In the genomic region with DNA sequence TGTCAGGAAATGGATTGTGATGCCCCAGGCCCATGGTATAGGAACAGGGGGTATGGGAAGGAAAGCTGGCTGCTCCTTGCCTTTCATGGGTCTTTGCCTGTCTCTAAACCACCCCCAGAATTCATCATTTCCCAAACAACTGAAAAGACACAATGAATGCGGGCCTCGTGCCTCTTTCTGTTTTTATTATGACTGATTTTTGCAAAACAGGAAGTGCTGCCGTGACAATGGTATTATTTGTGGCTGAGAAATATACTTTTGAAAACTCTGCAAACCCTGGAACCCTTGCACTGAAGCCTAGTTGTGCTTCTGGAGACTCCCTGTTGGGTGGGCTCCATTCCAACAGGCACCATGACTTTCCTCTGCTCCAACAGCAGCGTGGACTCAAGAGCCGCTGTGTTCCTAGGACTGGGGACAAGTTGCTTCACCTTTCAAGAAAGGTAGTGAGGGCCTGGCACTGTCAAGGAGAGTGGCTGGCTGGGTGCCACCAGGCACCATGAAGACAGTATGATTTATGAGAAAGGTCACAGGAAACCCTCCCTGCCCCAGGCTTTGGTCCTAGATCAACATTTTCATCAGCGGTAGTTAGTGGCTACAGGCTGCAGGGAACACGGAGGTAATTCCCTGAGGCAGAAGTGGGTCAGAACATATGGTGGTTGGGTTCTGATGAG, we compare ENCODE assay signal across 9 cellular contexts. TPM values are rescaled to one million over a fixed set of nuclear protein-coding genes. Genes with fewer than 3 reads are reported as not detected.
A peak's percentile ranks its signal among the peaks of the same experiment; 100 is the strongest.
DNase-seq lines count a peak whose midpoint lies in the region; ATAC-seq and TF ChIP-seq lines count a peak whose summit lies in the region.
"Had no signal": no experiment of that assay in that cellular context is flagged by ENCODE, and none has a peak within 500 bp of the region (broad histone marks: within the 10 kb centered on the region; RNA-seq: fewer than 3 reads in every experiment).

No MANE protein-coding gene starts in this region.

- intact Hi-C loops in activated CD4-positive, alpha-beta T cell treated with anti-CD3 and anti-CD28 coated beads for 36 hours (cut with DNase I, micrococcal nuclease): no loop called here

- 30 to 43% methylated on average over 7 of the region's 7 CpGs for WGBS in tibial nerve, 2 donors

- no peaks in the 10 kb centered on the region for H3K36me3 ChIP-seq in tibial nerve
- H3K36me3 ChIP-seq: WERI-Rb-1 had no signal

- peak; percentile 59 for DNase-seq in activated CD4-positive, alpha-beta T cell treated with anti-CD3 and anti-CD28 coated beads for 36 hours
- DNase-seq in activated CD4-positive, alpha-beta T cell treated with anti-CD3 and anti-CD28 coated beads, Interleukin-2, amount 50 U/mL, for 4 hours: no peak
- DNase-seq in activated T-cell treated with anti-CD3 and anti-CD28 coated beads, Interleukin-2, amount 50 U/mL, for 48 hours: peak; percentile 57 to 58
- peak; percentile 7 for DNase-seq in glomerular visceral epithelial cell (ENCODE audit: extremely low spot score)
- DNase-seq in tibial nerve (ENCODE audit: low spot score in 2 of 2): no peak
- DNase-seq: WERI-Rb-1 had no signal

- H3K4me3 ChIP-seq in tibial nerve: no peak overlapping the region

- no peaks in the 10 kb centered on the region for H3K9me3 Mint-ChIP-seq in activated CD4-positive, alpha-beta T cell treated with anti-CD3 and anti-CD28 coated beads for 36 hours (ENCODE audit: low read depth)

- POLR2A ChIA-PET in activated CD4-positive, alpha-beta T cell treated with anti-CD3 and anti-CD28 coated beads for 36 hours (lab: Charles Lee): no interaction called here

- H3K4me3 Mint-ChIP-seq in activated CD4-positive, alpha-beta T cell treated with anti-CD3 and anti-CD28 coated beads for 36 hours: peak overlapping the region; percentile 23

- H3K36me3 Mint-ChIP-seq in activated CD4-positive, alpha-beta T cell treated with anti-CD3 and anti-CD28 coated beads for 36 hours (ENCODE audit: low read depth): no peaks in the 10 kb centered on the region

- H3K9me3 ChIP-seq in tibial nerve: no peaks in the 10 kb centered on the region

- TF ChIP-seq EP300 in tibial nerve (IDR thresholded peaks at IDR 0.05): no peak

- CTCF ChIA-PET in activated CD4-positive, alpha-beta T cell treated with anti-CD3 and anti-CD28 coated beads for 36 hours (lab: Charles Lee): no interaction called here

- peaks cover 52% of the 10 kb centered on the region for H3K4me1 Mint-ChIP-seq in activated CD4-positive, alpha-beta T cell treated with anti-CD3 and anti-CD28 coated beads for 36 hours

- peak overlapping the region in 3 of 4 donors; percentile 6 to 63 (median 59) for H3K27ac ChIP-seq in tibial nerve
- H3K27ac ChIP-seq: WERI-Rb-1 had no signal

- H3K27ac Mint-ChIP-seq in activated CD4-positive, alpha-beta T cell treated with anti-CD3 and anti-CD28 coated beads for 36 hours: peak overlapping the region; percentile 86

- H3K4me1 ChIP-seq in tibial nerve: peaks cover 0 to 39% (median 16%) of the 10 kb centered on the region in 4 donors

- no peaks in the 10 kb centered on the region for H3K27me3 Mint-ChIP-seq in activated CD4-positive, alpha-beta T cell treated with anti-CD3 and anti-CD28 coated beads for 36 hours

- TF ChIP-seq CTCF in tibial nerve (IDR thresholded peaks at IDR 0.05): no peak

- ATAC-seq in activated CD4-positive, alpha-beta T cell treated with anti-CD3 and anti-CD28 coated beads for 36 hours: peak; percentile 60
- ATAC-seq in GM21447 (IDR thresholded peaks at IDR 0.05; ENCODE audit: unreplicated experiment) (no peak), GM19463 (IDR thresholded peaks at IDR 0.05; ENCODE audit: unreplicated experiment) (no peak), HG02610 (IDR thresholded peaks at IDR 0.05; ENCODE audit: unreplicated experiment) (no peak)

- no peak for TF ChIP-seq POLR2A in tibial nerve (IDR thresholded peaks at IDR 0.05)

- no peaks in the 10 kb centered on the region for H3K27me3 ChIP-seq in tibial nerve

RNA-seq across cellular contexts. Expression of a gene that starts 4.8 kb away (rescaled TPM):
- total RNA-seq in activated CD4-positive, alpha-beta T cell treated with anti-CD3 and anti-CD28 coated beads for 36 hours: 10 to 100 TPM; 46.3 to 55.2 TPM
- total RNA-seq in tibial nerve: 10 to 100 TPM; 41.6 to 55.5 (median 46.5) TPM

RNA-seq across cellular contexts. Expression of a gene that starts 48.6 kb away (rescaled TPM):
- total RNA-seq in activated CD4-positive, alpha-beta T cell treated with anti-CD3 and anti-CD28 coated beads for 36 hours: 10 to 100 TPM; 11.9 to 13.8 TPM
- 10 to 100 TPM in 2 of 4 donors, 1 to 10 TPM in 2; 8.4 to 12.7 (median 10.1) TPM for total RNA-seq in tibial nerve

Comparison
In these comparisons a context has a peak if more than half of its experiments do, and no peak if none do; other contexts are left out.
1. DNase-seq: peak in activated CD4-positive, alpha-beta T cell treated with anti-CD3 and anti-CD28 coated beads for 36 hours (single experiment), activated T-cell treated with anti-CD3 and anti-CD28 coated beads, Interleukin-2, amount 50 U/mL, for 48 hours (2 of 2) and glomerular visceral epithelial cell (single experiment); none in activated CD4-positive, alpha-beta T cell treated with anti-CD3 and anti-CD28 coated beads, Interleukin-2, amount 50 U/mL, for 4 hours (0 of 2) and tibial nerve (0 of 2).